Comparison of ENCODE assay signal across 8 cellular contexts in the genomic region with DNA sequence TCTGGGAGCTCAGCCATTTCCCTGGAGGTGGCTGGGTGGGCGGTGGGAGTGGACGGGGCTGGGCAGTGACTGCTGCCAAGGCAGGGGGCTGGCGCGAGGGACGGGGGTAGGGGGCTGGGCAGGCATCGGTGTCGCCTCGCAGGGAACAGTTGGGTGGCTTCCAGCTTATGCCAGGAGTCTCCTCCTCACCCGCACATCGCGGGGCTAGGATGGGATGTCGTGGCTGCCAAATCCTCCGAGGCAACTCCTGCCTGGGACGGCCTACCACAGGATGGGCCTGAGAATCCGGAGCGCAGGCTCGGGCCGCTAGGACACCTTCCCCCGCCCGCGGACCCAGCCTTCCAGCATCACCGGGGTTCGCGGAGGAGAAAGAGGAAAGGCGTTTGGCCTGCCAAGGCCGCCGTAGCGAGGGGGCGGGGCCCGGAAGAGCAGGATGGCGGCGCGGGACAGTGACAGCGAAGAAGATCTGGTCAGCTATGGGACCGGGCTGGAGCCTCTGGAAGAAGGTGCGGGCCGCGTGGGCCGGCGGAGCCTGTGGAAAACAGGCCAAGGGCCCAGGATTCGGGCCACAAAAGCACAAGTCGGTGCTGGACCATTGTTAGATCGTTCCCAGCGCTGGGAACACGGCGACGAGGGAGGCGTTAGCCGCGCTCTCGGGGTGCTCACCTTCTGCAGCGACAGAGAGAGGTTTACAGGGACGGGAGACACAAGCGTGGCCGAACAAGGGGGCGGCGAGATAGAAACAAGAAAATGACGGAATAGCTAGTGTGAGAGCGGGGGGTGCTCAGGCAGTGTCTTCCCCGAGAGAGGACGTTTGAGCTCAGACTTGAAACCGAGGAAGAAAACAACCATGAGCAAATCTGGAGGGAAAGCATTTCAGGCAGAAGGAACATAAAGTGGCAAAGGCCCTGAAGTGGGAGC. TPM values are rescaled to one million over a fixed set of nuclear protein-coding genes. Genes with fewer than 3 reads are reported as not detected.
DNase-seq lines count a peak whose midpoint lies in the region; FAIRE-seq and TF ChIP-seq lines count a peak whose summit lies in the region.

TSS of gene GPATCH1 (plus strand) at position 421 of the 921 bp plus-strand sequence. CDS start at position 434, 13 bp downstream.

- H4K91ac ChIP-seq in neuronal stem cell (ENCODE audit: low read depth, low read length, poor library complexity): peak within 1 kb of the TSS; percentile 40

- H3K9ac ChIP-seq in neuronal stem cell (ENCODE audit: low read depth, low read length, poor library complexity) (peak within 1 kb of the TSS; percentile 92), subcutaneous abdominal adipose tissue (ENCODE audit: low read length in 5 of 5) (peak within 1 kb of the TSS; percentile 87 to 100 (median 98))

- FAIRE-seq in H54 (lab: Jason Lieb, UNC): no peak
- FAIRE-seq in frontal cortex (lab: Jason Lieb, UNC): no peak

- no peaks in the 10 kb centered on the region for H3K36me3 ChIP-seq in neuronal stem cell (replicated peaks in 1 of 2; ENCODE audit: control insufficient read depth in 2 of 2, insufficient read depth in 2 of 2, low read length in 2 of 2)
- H3K36me3 ChIP-seq in subcutaneous abdominal adipose tissue (ENCODE audit: control insufficient read depth in 5 of 5, insufficient read depth in 5 of 5, low read length in 5 of 5): peaks cover 0 to 2% (median 0%) of the 10 kb centered on the region in 5 donors

- peak; percentile 76 for TF ChIP-seq POLR2A in H54 (IDR thresholded peaks at IDR 0.05; ENCODE audit: low read depth, low read length)

- H2BK12ac ChIP-seq in neuronal stem cell (ENCODE audit: low read length): no peak within 1 kb of the TSS

- H4K8ac ChIP-seq in neuronal stem cell (ENCODE audit: low read depth, low read length): no peak within 1 kb of the TSS

- WGBS in neuronal stem cell (ENCODE audit: extremely low coverage in 2 of 2, insufficient read length in 2 of 2, insufficient replicate concordance in 1 of 2), 2 donors: no CpG with 5 or more reads among the region's 62 CpGs

- H3K4me2 ChIP-seq in neuronal stem cell (ENCODE audit: insufficient read depth, low read length, poor library complexity, severe bottlenecking): peak within 1 kb of the TSS; percentile 89

- H3K27me3 ChIP-seq in neuronal stem cell (ENCODE audit: control insufficient read depth in 3 of 3, insufficient read depth in 3 of 3, low read depth in 1 of 3, low read length in 3 of 3) (no peaks in the 10 kb centered on the region), subcutaneous abdominal adipose tissue (ENCODE audit: control insufficient read depth in 5 of 5, insufficient read depth in 4 of 5, low read length in 5 of 5) (no peaks in the 10 kb centered on the region)

- peak within 1 kb of the TSS; percentile 94 for H3K18ac ChIP-seq in neuronal stem cell (ENCODE audit: low read length)

- H3K23ac ChIP-seq in neuronal stem cell (ENCODE audit: low read depth, low read length, poor library complexity): peak within 1 kb of the TSS; percentile 81

- no peak within 1 kb of the TSS for H2AK5ac ChIP-seq in neuronal stem cell (ENCODE audit: low read depth, low read length)

- H3K27ac ChIP-seq in neuronal stem cell (replicated peaks; ENCODE audit: low read length): peak within 1 kb of the TSS; percentile 69
- peak within 1 kb of the TSS; percentile 71 for H3K27ac ChIP-seq in subcutaneous abdominal adipose tissue (ENCODE audit: low read depth, low read length)

- peaks cover 0 to 4% of the 10 kb centered on the region in 2 donors for H3K4me1 ChIP-seq in neuronal stem cell (ENCODE audit: control insufficient read depth in 2 of 2, insufficient read depth in 1 of 2, low read depth in 1 of 2, low read length in 2 of 2)
- peaks cover 4 to 25% (median 20%) of the 10 kb centered on the region in 5 donors for H3K4me1 ChIP-seq in subcutaneous abdominal adipose tissue (ENCODE audit: control insufficient read depth in 5 of 5, insufficient read depth in 5 of 5, low read length in 5 of 5)

- H2AFZ ChIP-seq in neuronal stem cell (ENCODE audit: low read length): peak within 1 kb of the TSS; percentile 98

- H2BK120ac ChIP-seq in neuronal stem cell (ENCODE audit: low read depth, low read length): no peak within 1 kb of the TSS

- H2BK15ac ChIP-seq in neuronal stem cell (ENCODE audit: low read length): peak within 1 kb of the TSS; percentile 78

- peaks cover 8% of the 10 kb centered on the region for H3K79me1 ChIP-seq in neuronal stem cell (ENCODE audit: low read depth, low read length)

- in situ Hi-C loops in SK-MEL-5 (cut with HindIII; ENCODE audit: low pct_unique_long_range_greater_than_20kb, low sequenced_read_pairs): no loop called here

- no peak within 1 kb of the TSS for H3K14ac ChIP-seq in neuronal stem cell (ENCODE audit: low read length)

- DNase-seq in ELR (ENCODE audit: low read depth) (peak; percentile 89), H54 (ENCODE audit: insufficient read length, low spot score) (peak; percentile 92), M059J (ENCODE audit: low read depth) (peak; percentile 86), SK-MEL-5 (ENCODE audit: low read depth, low spot score) (peak; percentile 79), frontal cortex (ENCODE audit: low spot score in 2 of 2) (peak; percentile 84 to 93), neuronal stem cell (ENCODE audit: low spot score) (peak; percentile 86)
- DNase-seq in activated naive CD4-positive, alpha-beta T cell (lab: John Stamatoyannopoulos, UW): peak; percentile 52 to 76 (median 65)

- no peak within 1 kb of the TSS for H2BK5ac ChIP-seq in neuronal stem cell (ENCODE audit: low read length)

- H3K4ac ChIP-seq in neuronal stem cell (ENCODE audit: low read length): peak within 1 kb of the TSS; percentile 53

- H3K9me3 ChIP-seq in neuronal stem cell (replicated peaks in 1 of 2; ENCODE audit: control insufficient read depth in 2 of 2, insufficient read depth in 1 of 2, low read depth in 1 of 2, low read length in 2 of 2) (no peaks in the 10 kb centered on the region), subcutaneous abdominal adipose tissue (ENCODE audit: control insufficient read depth in 5 of 5, low read length in 5 of 5) (no peaks in the 10 kb centered on the region)

- H3K4me3 ChIP-seq in neuronal stem cell (ENCODE audit: low read length in 2 of 2) (peak within 1 kb of the TSS; percentile 95), subcutaneous abdominal adipose tissue (ENCODE audit: low read depth in 1 of 5, low read length in 5 of 5) (peak within 1 kb of the TSS; percentile 92 to 100 (median 98))

RNA-seq across cellular contexts. Expression of gene GPATCH1, which starts in this region (rescaled TPM):
- total RNA-seq in M059J (2014; rRNA removed; shearing (Covaris generic)): 4.7 and 9.8 TPM in 2 replicates
- total RNA-seq in SK-MEL-5 (2014; rRNA removed; shearing (Covaris generic)): 6.8 and 9.2 TPM in 2 replicates
- polyA plus RNA-seq in SK-MEL-5 (2015; cell fraction: cytosol; rRNA removed): 5.7 and 7.0 TPM in 2 replicates
- 23.3 and 27.7 TPM in 2 replicates for polyA plus RNA-seq in SK-MEL-5 (2015; cell fraction: nucleus; rRNA removed)
- total RNA-seq in frontal cortex: 15.5 TPM
- polyA plus RNA-seq in neuronal stem cell (2013, experiment 1 of 2): 6.6 TPM
- polyA plus RNA-seq in neuronal stem cell (2013, experiment 2 of 2): 6.9 TPM

Comparison
In these comparisons a context has a peak if more than half of its experiments do, and no peak if none do; other contexts are left out.
1. Peak in every context shown above with its lines: DNase-seq, H3K4me3 ChIP-seq and H3K27ac ChIP-seq.